In the genomic region with DNA sequence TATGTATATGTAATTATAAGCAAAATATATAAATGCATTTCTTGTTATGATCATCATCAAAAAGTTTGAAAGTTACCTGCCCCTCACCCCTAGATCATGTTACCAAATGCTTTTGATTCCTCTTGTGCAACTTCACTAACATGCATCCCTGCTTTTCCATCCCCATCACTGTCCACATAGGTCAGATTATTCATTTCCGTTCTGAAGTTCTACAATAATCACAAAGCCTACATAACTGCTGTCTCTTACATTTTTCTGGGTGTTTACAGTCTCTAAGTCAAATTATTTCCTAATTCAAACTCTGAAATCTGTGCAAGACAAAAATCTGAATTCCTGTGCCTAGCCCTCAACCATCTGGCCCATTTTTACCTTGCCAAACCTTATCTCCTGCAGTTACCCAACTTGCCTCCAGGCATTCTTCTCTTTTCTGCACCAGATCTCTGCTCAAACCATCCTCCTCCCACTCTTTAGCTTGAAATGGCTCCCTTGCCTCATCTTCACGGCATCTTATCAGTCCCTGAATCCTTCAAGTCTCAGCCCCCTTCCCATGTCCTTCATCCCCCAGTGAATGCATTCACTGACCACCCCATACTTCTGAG, we compare ENCODE assay signal across 20 cellular contexts.
"Had no signal": no experiment of that assay in that cellular context is flagged by ENCODE, and none has a peak within 500 bp of the region (broad histone marks: within the 10 kb centered on the region; RNA-seq: fewer than 3 reads in every experiment).

No MANE protein-coding gene starts in this region.

- H3K4me3 ChIP-seq: colonic mucosa, prostate gland, spleen, upper lobe of left lung had no signal

- H3K27ac Mint-ChIP-seq: activated CD4-positive, alpha-beta memory T cell treated with anti-CD3 and anti-CD28 coated beads, Interleukin-2, amount 10 ng/mL, durations not matched to agents 7 days and 5 days; activated CD4-positive, alpha-beta T cell treated with anti-CD3 and anti-CD28 coated beads for 36 hours; activated naive CD8-positive, alpha-beta T cell; immature natural killer cell; natural killer cell treated with Interleukin-12 subunit alpha and Interleukin-12 subunit beta and Interleukin-15 and Interleukin-18, amount 100 ng/mL, for 72 hours; stimulated activated naive B cell treated with anti-CD40 and anti-IgM and Interleukin-4, amounts not matched to agents 10 μg/mL and 1 μg/mL and 100 μg/mL, for 72 hours had no signal

- H3K27me3 ChIP-seq: colonic mucosa, upper lobe of left lung had no signal

- DNase-seq: activated CD4-positive, alpha-beta memory T cell treated with anti-CD3 and anti-CD28 coated beads, Interleukin-2, amount 10 ng/mL, durations not matched to agents 7 days and 5 days; activated CD4-positive, alpha-beta T cell treated with anti-CD3 and anti-CD28 coated beads for 36 hours; activated gamma-delta T cell; activated T-cell treated with anti-CD3 and anti-CD28 coated beads, Interleukin-2, amount 50 U/mL, for 48 hours; colonic mucosa; effector CD8-positive, alpha-beta T cell; hippocampal formation; immature natural killer cell; nucleus accumbens; spleen; stimulated activated CD4-positive, alpha-beta T cell treated with anti-CD3 and anti-CD28 coated beads, Interleukin-1b, Interleukin-23, amount 100 ng/mL, for 48 hours; stimulated activated naive B cell treated with anti-CD40 and anti-IgM and Interleukin-4, amounts not matched to agents 10 μg/mL and 1 μg/mL and 100 μg/mL, for 72 hours; T-helper 9 cell; upper lobe of left lung had no signal

- H3K9me3 ChIP-seq: colonic mucosa, prostate gland, spleen, upper lobe of left lung had no signal

- H3K9me3 Mint-ChIP-seq: activated CD4-positive, alpha-beta memory T cell treated with anti-CD3 and anti-CD28 coated beads, Interleukin-2, amount 10 ng/mL, durations not matched to agents 7 days and 5 days; natural killer cell treated with Interleukin-12 subunit alpha and Interleukin-12 subunit beta and Interleukin-15 and Interleukin-18, amount 100 ng/mL, for 72 hours had no signal

- H3K36me3 Mint-ChIP-seq: activated naive CD8-positive, alpha-beta T cell; immature natural killer cell; natural killer cell treated with Interleukin-12 subunit alpha and Interleukin-12 subunit beta and Interleukin-15 and Interleukin-18, amount 100 ng/mL, for 72 hours; stimulated activated naive B cell treated with anti-CD40 and anti-IgM and Interleukin-4, amounts not matched to agents 10 μg/mL and 1 μg/mL and 100 μg/mL, for 72 hours had no signal

- H3K27ac ChIP-seq: colonic mucosa, epithelial cell of prostate, prostate gland, spleen, upper lobe of left lung had no signal

- H3K4me3 Mint-ChIP-seq: activated CD4-positive, alpha-beta memory T cell treated with anti-CD3 and anti-CD28 coated beads, Interleukin-2, amount 10 ng/mL, durations not matched to agents 7 days and 5 days; activated CD4-positive, alpha-beta T cell treated with anti-CD3 and anti-CD28 coated beads for 36 hours; activated naive CD8-positive, alpha-beta T cell; immature natural killer cell; natural killer cell treated with Interleukin-12 subunit alpha and Interleukin-12 subunit beta and Interleukin-15 and Interleukin-18, amount 100 ng/mL, for 72 hours; stimulated activated naive B cell treated with anti-CD40 and anti-IgM and Interleukin-4, amounts not matched to agents 10 μg/mL and 1 μg/mL and 100 μg/mL, for 72 hours had no signal

- ATAC-seq: activated CD4-positive, alpha-beta T cell treated with anti-CD3 and anti-CD28 coated beads for 36 hours; left lobe of liver; natural killer cell treated with Interleukin-12 subunit alpha and Interleukin-12 subunit beta and Interleukin-15 and Interleukin-18, amount 100 ng/mL, for 72 hours; sciatic nerve; stimulated activated naive B cell treated with anti-CD40 and anti-IgM and Interleukin-4, amounts not matched to agents 10 μg/mL and 1 μg/mL and 100 μg/mL, for 72 hours had no signal

- H3K36me3 ChIP-seq: colonic mucosa, prostate gland, spleen, upper lobe of left lung had no signal

- H3K4me1 ChIP-seq: colonic mucosa, prostate gland had no signal
